ENCODE assay signal across 8 cellular contexts in the genomic region with DNA sequence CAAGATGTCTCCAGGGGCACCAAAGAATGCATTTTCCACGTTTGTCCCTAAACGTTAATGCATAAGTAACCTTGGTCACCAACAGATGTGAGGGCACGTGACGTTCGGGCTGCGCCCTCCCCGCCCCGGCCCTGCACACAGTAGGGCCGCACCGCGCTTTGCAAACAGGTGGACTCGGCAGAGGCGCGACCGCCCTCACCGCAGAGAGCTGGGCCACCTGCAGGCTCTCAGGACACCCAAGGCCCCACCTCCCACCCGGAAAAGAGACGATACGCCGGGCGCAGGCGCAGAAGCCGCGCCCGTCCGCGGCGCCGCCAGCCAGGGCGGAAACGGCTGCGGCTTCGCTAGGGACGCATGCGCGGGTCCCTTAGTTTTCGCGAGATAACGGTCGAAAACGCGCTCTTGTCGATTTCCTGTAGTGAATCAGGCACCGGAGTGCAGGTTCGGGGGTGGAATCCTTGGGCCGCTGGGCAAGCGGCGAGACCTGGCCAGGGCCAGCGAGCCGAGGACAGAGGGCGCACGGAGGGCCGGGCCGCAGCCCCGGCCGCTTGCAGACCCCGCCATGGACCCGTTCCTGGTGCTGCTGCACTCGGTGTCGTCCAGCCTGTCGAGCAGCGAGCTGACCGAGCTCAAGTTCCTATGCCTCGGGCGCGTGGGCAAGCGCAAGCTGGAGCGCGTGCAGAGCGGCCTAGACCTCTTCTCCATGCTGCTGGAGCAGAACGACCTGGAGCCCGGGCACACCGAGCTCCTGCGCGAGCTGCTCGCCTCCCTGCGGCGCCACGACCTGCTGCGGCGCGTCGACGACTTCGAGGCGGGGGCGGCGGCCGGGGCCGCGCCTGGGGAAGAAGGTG. TPM values are rescaled to one million over a fixed set of nuclear protein-coding genes. Genes with fewer than 3 reads are reported as not detected.
DNase-seq lines count a peak whose midpoint lies in the region; ATAC-seq and TF ChIP-seq lines count a peak whose summit lies in the region.

Gene FADD, plus strand, starts transcription at position 399 of the 851 bp plus-strand sequence. Its CDS starts 164 bp downstream, at position 563.

- 1% methylated on average over 91 of the region's 91 CpGs for WGBS in ectodermal cell, 2 experiments
- 0% methylated on average over 85 to 91 of the region's 91 CpGs for WGBS in lung, 2 donors

- peak; percentile 78 for ATAC-seq in GM19324 (IDR thresholded peaks at IDR 0.05; ENCODE audit: low FRiP score, unreplicated experiment)
- peak; percentile 51 for ATAC-seq in HG03520 (IDR thresholded peaks at IDR 0.05; ENCODE audit: unreplicated experiment)
- ATAC-seq in activated CD8-positive, alpha-beta T cell treated with anti-CD3 and anti-CD28 coated beads for 36 hours = peak; percentile 74
- peak; percentile 85 for ATAC-seq in lung (ENCODE audit: insufficient read depth, low FRiP score)

- peaks cover 35% of the 10 kb centered on the region for H3K4me1 Mint-ChIP-seq in activated CD8-positive, alpha-beta T cell treated with anti-CD3 and anti-CD28 coated beads for 36 hours (ENCODE audit: low read depth)

- peak within 1 kb of the TSS; percentile 87 to 99 (median 98) for H3K4me2 ChIP-seq in BLaER1 treated with 17β-estradiol and CSF1 and Interleukin-3, amounts not matched to agents 10 nM and 100 nM

- peak within 1 kb of the TSS; percentile 97 for H3K4me3 Mint-ChIP-seq in activated CD8-positive, alpha-beta T cell treated with anti-CD3 and anti-CD28 coated beads for 36 hours

- peaks cover 1% of the 10 kb centered on the region for H3K27me3 Mint-ChIP-seq in activated CD8-positive, alpha-beta T cell treated with anti-CD3 and anti-CD28 coated beads for 36 hours

- POLR2A ChIA-PET in activated CD8-positive, alpha-beta T cell treated with anti-CD3 and anti-CD28 coated beads for 36 hours (lab: Charles Lee) = interaction anchor here (0.6 to 2.3 kb wide), 4 partner anchors 9 to 976 kb away, joined by 3 to 6 read pairs (median 4); partner anchors contain the start of gene PPFIA1

- no peaks in the 10 kb centered on the region for H3K9me3 Mint-ChIP-seq in activated CD8-positive, alpha-beta T cell treated with anti-CD3 and anti-CD28 coated beads for 36 hours

- H4K20me1 ChIP-seq in BLaER1 treated with 17β-estradiol and CSF1 and Interleukin-3, amounts not matched to agents 10 nM and 100 nM = peaks cover 42 to 43% (median 43%) of the 10 kb centered on the region in 11 experiments

- CTCF ChIA-PET in activated CD8-positive, alpha-beta T cell treated with anti-CD3 and anti-CD28 coated beads for 36 hours (lab: Charles Lee) = no interaction called here

- TF ChIP-seq CTCF in activated CD8-positive, alpha-beta T cell treated with anti-CD3 and anti-CD28 coated beads for 36 hours (IDR thresholded peaks at IDR 0.05) = no peak
- TF ChIP-seq CTCF in lung (IDR thresholded peaks at IDR 0.05; ENCODE audit: control extremely low read depth, extremely low read depth) = no peak

- intact Hi-C loops in activated CD8-positive, alpha-beta T cell treated with anti-CD3 and anti-CD28 coated beads for 36 hours (cut with micrococcal nuclease) = loop anchor here (10.0 kb wide), 1 partner anchor 62 kb away; no protein-coding TSS in a partner anchor

- H3K9me3 ChIP-seq in BLaER1 treated with 17β-estradiol and CSF1 and Interleukin-3, amounts not matched to agents 10 nM and 100 nM (replicated peaks in 1 of 11) = 0 out of 22 replicates have a peak, but pooled peaks cover 0 to 3% (median 0%) of the 10 kb centered on the region in 11 experiments
- H3K9me3 ChIP-seq in ectodermal cell (ENCODE audit: control insufficient read depth, low read length) (no peaks in the 10 kb centered on the region), lung (ENCODE audit: control insufficient read depth in 2 of 2, insufficient read depth in 1 of 2, low read length in 1 of 2) (no peaks in the 10 kb centered on the region)

- H3K4me1 ChIP-seq in BLaER1 treated with 17β-estradiol and CSF1 and Interleukin-3, amounts not matched to agents 10 nM and 100 nM = peaks cover 30 to 57% (median 40%) of the 10 kb centered on the region in 10 experiments
- peaks cover 8% of the 10 kb centered on the region for H3K4me1 ChIP-seq in ectodermal cell (ENCODE audit: control insufficient read depth, insufficient read depth, low read length)
- H3K4me1 ChIP-seq in lung (ENCODE audit: control insufficient read depth in 2 of 2, insufficient read depth in 2 of 2, low read length in 2 of 2) = peaks cover 0 to 10% of the 10 kb centered on the region in 2 donors

- H3K36me3 Mint-ChIP-seq in activated CD8-positive, alpha-beta T cell treated with anti-CD3 and anti-CD28 coated beads for 36 hours (ENCODE audit: low read depth) = peaks cover 33% of the 10 kb centered on the region

- peaks cover 30 to 39% (median 36%) of the 10 kb centered on the region in 11 experiments for H3K36me3 ChIP-seq in BLaER1 treated with 17β-estradiol and CSF1 and Interleukin-3, amounts not matched to agents 10 nM and 100 nM
- H3K36me3 ChIP-seq in ectodermal cell (ENCODE audit: control insufficient read depth, insufficient read depth, low read length) (peaks cover 11% of the 10 kb centered on the region), lung (ENCODE audit: control insufficient read depth in 2 of 2, insufficient read depth in 2 of 2, low read length in 2 of 2) (peaks cover 0 to 22% of the 10 kb centered on the region in 2 donors)

- peak within 1 kb of the TSS; percentile 72 to 99 (median 97) for H3K27ac ChIP-seq in BLaER1 treated with 17β-estradiol and CSF1 and Interleukin-3, amounts not matched to agents 10 nM and 100 nM
- peak within 1 kb of the TSS; percentile 66 for H3K27ac ChIP-seq in ectodermal cell (ENCODE audit: insufficient read depth, low read depth, low read length, poor library complexity, severe bottlenecking)
- peak within 1 kb of the TSS; percentile 92 to 94 for H3K27ac ChIP-seq in lung (ENCODE audit: low read depth in 1 of 2, low read length in 1 of 2)

- peak within 1 kb of the TSS; percentile 91 to 99 (median 98) for H3K9ac ChIP-seq in BLaER1 treated with 17β-estradiol and CSF1 and Interleukin-3, amounts not matched to agents 10 nM and 100 nM

- H3K27ac Mint-ChIP-seq in activated CD8-positive, alpha-beta T cell treated with anti-CD3 and anti-CD28 coated beads for 36 hours = peak within 1 kb of the TSS; percentile 98

- peak within 1 kb of the TSS; percentile 84 to 99 (median 90) for H3K4me3 ChIP-seq in BLaER1 treated with 17β-estradiol and CSF1 and Interleukin-3, amounts not matched to agents 10 nM and 100 nM
- H3K4me3 ChIP-seq in ectodermal cell (ENCODE audit: insufficient read depth, low read depth, low read length) (peak within 1 kb of the TSS; percentile 99), lung (peak within 1 kb of the TSS; percentile 71)

- DNase-seq in NCI-H82 treated with DMSO at 0.1 percent for 48 hours (lab: John Stamatoyannopoulos, UW; ENCODE audit: unreplicated experiment) = peak; percentile 57
- peak; percentile 94 for DNase-seq in activated CD8-positive, alpha-beta T cell treated with anti-CD3 and anti-CD28 coated beads for 36 hours
- DNase-seq in lung (ENCODE audit: low spot score) = peak; percentile 92
- DNase-seq in stimulated activated CD4-positive, alpha-beta T cell treated with anti-CD3 and anti-CD28 coated beads, TNF-alpha, amount 100 ng/mL, for 24 hours (ENCODE audit: low read depth in 3 of 3) = peak; percentile 82 to 88 (median 83)

- H3K27me3 ChIP-seq in BLaER1 treated with 17β-estradiol and CSF1 and Interleukin-3, amounts not matched to agents 10 nM and 100 nM = no peaks in the 10 kb centered on the region
- H3K27me3 ChIP-seq in ectodermal cell (ENCODE audit: control insufficient read depth, insufficient read depth, low read length, poor library complexity, severe bottlenecking) (no peaks in the 10 kb centered on the region), lung (ENCODE audit: control insufficient read depth, insufficient read depth) (no peaks in the 10 kb centered on the region)

RNA-seq across cellular contexts. Expression of gene FADD, which starts in this region (rescaled TPM):
- 10 to 100 TPM; 27.6 to 29.6 TPM for total RNA-seq in activated CD8-positive, alpha-beta T cell treated with anti-CD3 and anti-CD28 coated beads for 36 hours
- polyA plus RNA-seq in ectodermal cell (2013, experiment 1 of 4) = 27.0 TPM
- 26.7 TPM for polyA plus RNA-seq in ectodermal cell (2013, experiment 2 of 4)
- polyA plus RNA-seq in ectodermal cell (2013, experiment 3 of 4) = 22.6 TPM
- polyA plus RNA-seq in ectodermal cell (2013, experiment 4 of 4) = 24.9 TPM
- total RNA-seq in lung = 10 to 100 TPM; 24.7 to 27.6 TPM
- polyA plus RNA-seq in lung = 10 to 100 TPM; 13.9 to 30.9 TPM

Comparison
In these comparisons a context has a peak if more than half of its experiments do, and no peak if none do; other contexts are left out.
1. Peak in every context shown above with its lines: DNase-seq, ATAC-seq, H3K4me3 ChIP-seq and H3K27ac ChIP-seq.